In genomic region chr19:14385492-14385891, GRCh38 we compare ENCODE assay signal across 2 cellular contexts.
TF ChIP-seq lines count a peak whose summit lies in the region.

No MANE protein-coding gene starts in this region.

TF ChIP-seq in H1, 55 proteins besides CTCF, POLR2A, EP300 and RAD21:
- TF ChIP-seq FOSL1 (IDR thresholded peaks at IDR 0.05; ENCODE audit: insufficient read depth, low read depth, low read length) (no peak), SUZ12 (IDR thresholded peaks at IDR 0.05; ENCODE audit: low read length) (no peak), HDAC2 (IDR thresholded peaks at IDR 0.05; ENCODE audit: borderline replicate concordance in 1 of 2, low read depth in 2 of 2, low read length in 2 of 2) (no peak), EGR1 (IDR thresholded peaks at IDR 0.05; ENCODE audit: borderline replicate concordance, low read depth, low read length) (no peak), POU5F1 (IDR thresholded peaks at IDR 0.05; ENCODE audit: low read depth, low read length) (no peak), GTF2F1 (IDR thresholded peaks at IDR 0.05; ENCODE audit: borderline replicate concordance, low read depth, low read length) (no peak), RXRA (IDR thresholded peaks at IDR 0.05; ENCODE audit: insufficient read depth, low read depth, low read length) (no peak), SP2 (IDR thresholded peaks at IDR 0.05; ENCODE audit: low read length) (no peak), SIX5 (IDR thresholded peaks at IDR 0.05; ENCODE audit: low read depth, low read length) (no peak), CHD1 (IDR thresholded peaks at IDR 0.05; ENCODE audit: low read depth, low read length) (no peak), NANOG (IDR thresholded peaks at IDR 0.05; ENCODE audit: insufficient read depth, low read depth, low read length, poor library complexity, severe bottlenecking) (no peak), BCL11A (IDR thresholded peaks at IDR 0.05; ENCODE audit: low read depth in 2 of 2, low read length in 2 of 2) (no peak), EZH2 (IDR thresholded peaks at IDR 0.05; ENCODE audit: low read depth, low read length, severe bottlenecking) (no peak), SAP30 (IDR thresholded peaks at IDR 0.05; ENCODE audit: insufficient read depth, insufficient replicate concordance, low read length) (no peak)
- TF ChIP-seq, protein P1, sequence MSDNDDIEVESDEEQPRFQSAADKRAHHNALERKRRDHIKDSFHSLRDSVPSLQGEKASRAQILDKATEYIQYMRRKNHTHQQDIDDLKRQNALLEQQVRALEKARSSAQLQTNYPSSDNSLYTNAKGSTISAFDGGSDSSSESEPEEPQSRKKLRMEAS (IDR thresholded peaks at IDR 0.05) = no peak

TF ChIP-seq in SK-N-SH, 30 proteins besides CTCF, POLR2A, EP300 and RAD21:
- TF ChIP-seq, protein P2, sequence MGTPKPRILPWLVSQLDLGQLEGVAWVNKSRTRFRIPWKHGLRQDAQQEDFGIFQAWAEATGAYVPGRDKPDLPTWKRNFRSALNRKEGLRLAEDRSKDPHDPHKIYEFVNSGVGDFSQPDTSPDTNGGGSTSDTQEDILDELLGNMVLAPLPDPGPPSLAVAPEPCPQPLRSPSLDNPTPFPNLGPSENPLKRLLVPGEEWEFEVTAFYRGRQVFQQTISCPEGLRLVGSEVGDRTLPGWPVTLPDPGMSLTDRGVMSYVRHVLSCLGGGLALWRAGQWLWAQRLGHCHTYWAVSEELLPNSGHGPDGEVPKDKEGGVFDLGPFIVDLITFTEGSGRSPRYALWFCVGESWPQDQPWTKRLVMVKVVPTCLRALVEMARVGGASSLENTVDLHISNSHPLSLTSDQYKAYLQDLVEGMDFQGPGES (IDR thresholded peaks at IDR 0.05; ENCODE audit: low read depth, low read length) = no peak
- TF ChIP-seq GABPA (IDR thresholded peaks at IDR 0.05; ENCODE audit: low read depth) (no peak), RXRA (IDR thresholded peaks at IDR 0.05; ENCODE audit: borderline replicate concordance, low read depth) (no peak), FOSL2 (IDR thresholded peaks at IDR 0.05; ENCODE audit: borderline replicate concordance, low read depth) (no peak)
- TF ChIP-seq, protein P1 (IDR thresholded peaks at IDR 0.05; ENCODE audit: low read depth) = no peak
TF ChIP-seq in SK-N-SH: peak in this region for 0.
